In genomic region chr19:47446534-47447469, GRCh38 we compare ENCODE assay signal across 8 cellular contexts. TPM values are rescaled to one million over a fixed set of nuclear protein-coding genes. Genes with fewer than 3 reads are reported as not detected.
A peak's percentile ranks its signal among the peaks of the same experiment; 100 is the strongest.
DNase-seq lines count a peak whose midpoint lies in the region; ATAC-seq lines count a peak whose summit lies in the region.

No MANE protein-coding gene starts in this region.

- peaks cover 0 to 4% (median 0%) of the 10 kb centered on the region in 6 donors for H3K9me3 Mint-ChIP-seq in immature natural killer cell

- peak overlapping the region in 3 of 6 donors; percentile 15 to 64 (median 21) for H3K27ac Mint-ChIP-seq in immature natural killer cell

- H3K27me3 Mint-ChIP-seq in immature natural killer cell (ENCODE audit: low read depth in 3 of 3) = peaks cover 18 to 41% (median 20%) of the 10 kb centered on the region in 3 donors

- DNase-seq in stimulated activated CD4-positive, alpha-beta T cell treated with anti-CD3 and anti-CD28 coated beads, Interleukin-15, amount 100 ng/mL, for 24 hours = peak; percentile 56
- DNase-seq in stimulated activated CD4-positive, alpha-beta T cell treated with anti-CD3 and anti-CD28 coated beads, Interleukin-4, amount 100 ng/mL, for 24 hours = no peak
- DNase-seq in UCSD-AML1 (lab: John Stamatoyannopoulos, UW; ENCODE audit: unreplicated experiment) = peak; percentile 65
- no peak for DNase-seq in immature natural killer cell
- no peak for DNase-seq in NCI-H2107 treated with DMSO at 0.1 percent for 48 hours (lab: John Stamatoyannopoulos, UW; ENCODE audit: unreplicated experiment)

- peak overlapping the region; percentile 40 to 87 (median 78) for H3K4me3 Mint-ChIP-seq in immature natural killer cell

- H3K36me3 Mint-ChIP-seq in immature natural killer cell = no peaks in the 10 kb centered on the region

- ATAC-seq in GM21723 (IDR thresholded peaks at IDR 0.05; ENCODE audit: unreplicated experiment) = no peak
- no peak for ATAC-seq in GM18867 (IDR thresholded peaks at IDR 0.05; ENCODE audit: unreplicated experiment)
- ATAC-seq in HG03378 (IDR thresholded peaks at IDR 0.05; ENCODE audit: unreplicated experiment) = no peak

- peaks cover 50 to 52% of the 10 kb centered on the region in 2 donors for H3K4me1 Mint-ChIP-seq in immature natural killer cell

RNA-seq across cellular contexts. Expression of gene SLC8A2, which starts 24.9 kb away (rescaled TPM):
- not detected for polyA plus RNA-seq in immature natural killer cell

RNA-seq across cellular contexts. Expression of gene MEIS3, which starts 27.5 kb away (rescaled TPM):
- not detected for polyA plus RNA-seq in immature natural killer cell

RNA-seq across cellular contexts. Expression of gene KPTN, which starts 37.2 kb away (rescaled TPM):
- 10 to 100 TPM in 1 of 3 donors, 1 to 10 TPM in 2; 5.0 to 25.7 (median 8.9) TPM for polyA plus RNA-seq in immature natural killer cell

Comparison
In these comparisons a context has a peak if more than half of its experiments do, and no peak if none do; other contexts are left out.
1. DNase-seq: peak in stimulated activated CD4-positive, alpha-beta T cell treated with anti-CD3 and anti-CD28 coated beads, Interleukin-15, amount 100 ng/mL, for 24 hours (single experiment) and UCSD-AML1 (single experiment); none in stimulated activated CD4-positive, alpha-beta T cell treated with anti-CD3 and anti-CD28 coated beads, Interleukin-4, amount 100 ng/mL, for 24 hours (single experiment), immature natural killer cell (0 of 3) and NCI-H2107 treated with DMSO at 0.1 percent for 48 hours (single experiment).